10 cellular contexts compared by ENCODE assay signal in genomic region chr13:92074658-92075057, GRCh38.
DNase-seq lines count a peak whose midpoint lies in the region; ATAC-seq and TF ChIP-seq lines count a peak whose summit lies in the region.
"Had no signal": no experiment of that assay in that cellular context is flagged by ENCODE, and none has a peak within 500 bp of the region (broad histone marks: within the 10 kb centered on the region; RNA-seq: fewer than 3 reads in every experiment).

No MANE protein-coding gene starts in this region.

- intact Hi-C loops in mammary epithelial cell (cut with micrococcal nuclease), result loop anchor here (5.0 kb wide), 1 partner anchor 127 kb away; no protein-coding TSS in a partner anchor

- DNase-seq in NCI-H2171 (lab: John Stamatoyannopoulos, UW) (peak; percentile 9), mammary epithelial cell (no peak), osteocyte (ENCODE audit: extremely low spot score, unreplicated experiment) (no peak)
- no peak for DNase-seq in natural killer cell treated with Interleukin-12 subunit alpha and Interleukin-12 subunit beta and Interleukin-15 and Interleukin-18, amount 100 ng/mL, for 72 hours (ENCODE audit: low spot score)
- DNase-seq in stimulated activated CD8-positive, alpha-beta memory T cell treated with anti-CD3 and anti-CD28 coated beads, Interleukin-4, amount 100 ng/mL, for 48 hours, result no peak
- DNase-seq: activated T-cell treated with anti-CD3 and anti-CD28 coated beads, Interleukin-2, amount 50 U/mL, for 4 hours; foreskin melanocyte had no signal

- TF ChIP-seq CTCF in mammary epithelial cell (conservative IDR thresholded peaks at IDR 0.05 in 1 of 2, IDR thresholded peaks at IDR 0.05 in 1 of 2; ENCODE audit: extremely low read depth in 1 of 2, insufficient read depth in 1 of 2, low read depth in 1 of 2, low read length in 2 of 2) (peak; percentile 12 to 41), osteocyte (IDR thresholded peaks at IDR 0.05) (peak; percentile 53)

- no peaks in the 10 kb centered on the region for H3K9me3 Mint-ChIP-seq in osteocyte (ENCODE audit: unreplicated experiment)
- H3K9me3 Mint-ChIP-seq in natural killer cell treated with Interleukin-12 subunit alpha and Interleukin-12 subunit beta and Interleukin-15 and Interleukin-18, amount 100 ng/mL, for 72 hours, result peaks cover 10% of the 10 kb centered on the region

- H2AFZ ChIP-seq in mammary epithelial cell (ENCODE audit: low read depth, low read length), result no peak overlapping the region

- CTCF ChIA-PET in mammary epithelial cell (lab: Charles Lee; ENCODE audit: low non-redundant PET), result interaction anchor here (0.6 kb wide), 1 partner anchor 257 kb away, joined by 3 read pairs; no protein-coding TSS in a partner anchor

- H3K79me2 ChIP-seq in mammary epithelial cell (ENCODE audit: insufficient read depth, low read length), result no peaks in the 10 kb centered on the region

- no peak overlapping the region for H3K27ac Mint-ChIP-seq in osteocyte (ENCODE audit: unreplicated experiment)
- H3K27ac Mint-ChIP-seq in natural killer cell treated with Interleukin-12 subunit alpha and Interleukin-12 subunit beta and Interleukin-15 and Interleukin-18, amount 100 ng/mL, for 72 hours, result no peak overlapping the region

- no peak overlapping the region for H3K27ac ChIP-seq in mammary epithelial cell (ENCODE audit: insufficient read depth, low read depth, low read length)

- H3K4me1 ChIP-seq in mammary epithelial cell (ENCODE audit: insufficient read depth, low read length), result no peaks in the 10 kb centered on the region

- H3K36me3 Mint-ChIP-seq in osteocyte (ENCODE audit: unreplicated experiment), result no peaks in the 10 kb centered on the region
- no peaks in the 10 kb centered on the region for H3K36me3 Mint-ChIP-seq in natural killer cell treated with Interleukin-12 subunit alpha and Interleukin-12 subunit beta and Interleukin-15 and Interleukin-18, amount 100 ng/mL, for 72 hours

- peaks cover 3% of the 10 kb centered on the region for H3K9me3 ChIP-seq in mammary epithelial cell (replicated peaks; ENCODE audit: insufficient read depth, low read length)

- H3K27me3 Mint-ChIP-seq in osteocyte (ENCODE audit: unreplicated experiment), result no peaks in the 10 kb centered on the region
- H3K27me3 Mint-ChIP-seq in natural killer cell treated with Interleukin-12 subunit alpha and Interleukin-12 subunit beta and Interleukin-15 and Interleukin-18, amount 100 ng/mL, for 72 hours, result no peaks in the 10 kb centered on the region

- H3K4me3 Mint-ChIP-seq in osteocyte (ENCODE audit: unreplicated experiment), result no peak overlapping the region
- no peak overlapping the region for H3K4me3 Mint-ChIP-seq in natural killer cell treated with Interleukin-12 subunit alpha and Interleukin-12 subunit beta and Interleukin-15 and Interleukin-18, amount 100 ng/mL, for 72 hours
- H3K4me3 Mint-ChIP-seq: activated T-cell treated with anti-CD3 and anti-CD28 coated beads, Interleukin-2, amount 50 U/mL, for 4 hours had no signal

- BruUV-seq in mammary epithelial cell (replicated peaks; lab: Mats Ljungman, UMichigan), result no TSS peak

- H3K4me2 ChIP-seq in mammary epithelial cell (ENCODE audit: insufficient read depth, low read depth, low read length), result no peak overlapping the region

- ATAC-seq in GM21717 (IDR thresholded peaks at IDR 0.05; ENCODE audit: unreplicated experiment) (peak; percentile 52), GM21515 (IDR thresholded peaks at IDR 0.05; ENCODE audit: unreplicated experiment) (no peak), HG02938 (IDR thresholded peaks at IDR 0.05; ENCODE audit: unreplicated experiment) (no peak)
- no peak for ATAC-seq in natural killer cell treated with Interleukin-12 subunit alpha and Interleukin-12 subunit beta and Interleukin-15 and Interleukin-18, amount 100 ng/mL, for 72 hours
- ATAC-seq: activated T-cell treated with anti-CD3 and anti-CD28 coated beads, Interleukin-2, amount 50 U/mL, for 4 hours had no signal

- WGBS in mammary epithelial cell (ENCODE audit: low coverage, missing lambda C conversion rate), result 29% methylated on average over 4 of the region's 4 CpGs

- no peak overlapping the region for H3K9ac ChIP-seq in mammary epithelial cell (ENCODE audit: insufficient read depth, low read length)

- no peak overlapping the region for H3K4me3 ChIP-seq in mammary epithelial cell (replicated peaks in 1 of 3; ENCODE audit: insufficient read depth in 1 of 3, low read depth in 2 of 3, low read length in 3 of 3)

- H3K4me1 Mint-ChIP-seq in osteocyte (ENCODE audit: unreplicated experiment), result no peaks in the 10 kb centered on the region
- no peaks in the 10 kb centered on the region for H3K4me1 Mint-ChIP-seq in natural killer cell treated with Interleukin-12 subunit alpha and Interleukin-12 subunit beta and Interleukin-15 and Interleukin-18, amount 100 ng/mL, for 72 hours (ENCODE audit: low read depth in 2 of 2)

- no peaks in the 10 kb centered on the region for H4K20me1 ChIP-seq in mammary epithelial cell (ENCODE audit: insufficient read depth, low read length)

- H3K36me3 ChIP-seq in mammary epithelial cell (ENCODE audit: insufficient read depth, low read length), result no peaks in the 10 kb centered on the region

- dilution Hi-C loops in mammary epithelial cell (cut with HindIII; ENCODE audit: low sequenced_read_pairs), result no loop called here

- in situ Hi-C loops in mammary epithelial cell (cut with MboI; ENCODE audit: low sequenced_read_pairs in 2 of 2), result no loop called here

- H3K27me3 ChIP-seq in mammary epithelial cell (ENCODE audit: insufficient read depth, low read length), result no peaks in the 10 kb centered on the region
